In the genomic region with DNA sequence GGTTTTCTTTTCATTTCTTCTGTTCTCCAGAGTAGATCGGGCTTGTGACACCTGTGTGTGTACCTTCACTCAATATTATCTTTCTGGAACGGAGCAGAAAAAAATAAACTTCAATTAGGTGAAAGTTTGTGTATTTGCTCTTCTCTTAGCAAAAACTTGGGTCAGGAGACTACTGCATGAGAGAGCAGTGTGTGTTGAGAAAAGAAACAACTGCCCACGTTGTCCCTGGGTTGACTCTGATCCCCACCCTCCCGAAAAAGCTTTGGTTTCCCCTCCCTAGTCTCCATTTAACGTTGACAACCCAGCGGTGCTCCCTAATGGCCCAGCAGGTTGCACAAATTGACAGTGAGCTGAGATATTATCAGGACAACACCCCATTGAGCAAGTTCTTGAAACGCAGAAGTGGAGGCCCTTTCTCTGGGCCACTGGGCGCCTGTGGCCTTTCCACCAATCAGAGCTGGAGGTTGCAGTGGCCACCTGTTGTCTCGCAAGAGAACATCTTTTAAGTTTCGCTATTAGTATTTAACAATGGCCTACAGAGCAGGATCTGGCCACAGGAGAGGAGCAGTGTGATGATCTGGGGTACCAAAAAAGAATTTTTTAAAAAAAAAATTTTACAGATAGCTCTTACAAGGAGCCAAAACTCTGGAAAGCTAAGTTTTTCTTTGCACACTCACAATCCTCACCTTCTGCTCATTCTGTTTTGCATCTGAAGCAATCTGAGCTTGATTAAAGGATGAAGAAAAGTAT, we compare ENCODE assay signal across 19 cellular contexts. TPM values are rescaled to one million over a fixed set of nuclear protein-coding genes. Genes with fewer than 3 reads are reported as not detected.
DNase-seq lines count a peak whose midpoint lies in the region; ATAC-seq and TF ChIP-seq lines count a peak whose summit lies in the region.
"Had no signal": no experiment of that assay in that cellular context is flagged by ENCODE, and none has a peak within 500 bp of the region (broad histone marks: within the 10 kb centered on the region; RNA-seq: fewer than 3 reads in every experiment).

No MANE protein-coding gene starts in this region.

- H3K4me3 ChIP-seq in HUES64 (ENCODE audit: low read length) (peak overlapping the region; percentile 67), colonic mucosa (no peak overlapping the region), neuron (ENCODE audit: low read length) (peak overlapping the region; percentile 52)
- H3K4me3 ChIP-seq: esophagus muscularis mucosa, GM23248, right atrium auricular region, tibial nerve had no signal

- DNase-seq in colonic mucosa, result no peak
- DNase-seq in T1000 (lab: John Stamatoyannopoulos, UW), result no peak
- DNase-seq: activated CD4-positive, alpha-beta T cell treated with anti-CD3 and anti-CD28 coated beads, Interleukin-2, amount 10 ng/mL, durations not matched to agents 24 days and 14 days; amniotic stem cell; GM23248; NCI-H2029 treated with DMSO at 0.1 percent for 48 hours; SHP77; stimulated activated CD4-positive, alpha-beta T cell treated with anti-CD3 and anti-CD28 coated beads, Interleukin-1b, Interleukin-23, amount 100 ng/mL, for 48 hours had no signal

- intact Hi-C loops in colonic mucosa (cut with DNase I), result no loop called here

- TF ChIP-seq CTCF in colonic mucosa (IDR thresholded peaks at IDR 0.05), result no peak

- H3K4me1 ChIP-seq in HUES64 (ENCODE audit: insufficient read depth, low read length) (peaks cover 37% of the 10 kb centered on the region), colonic mucosa (no peaks in the 10 kb centered on the region), neuron (ENCODE audit: insufficient read depth, low read length) (peaks cover 46% of the 10 kb centered on the region)

- ATAC-seq in GM19023 (IDR thresholded peaks at IDR 0.05; ENCODE audit: unreplicated experiment) (peak; percentile 67), HG03045 (IDR thresholded peaks at IDR 0.05; ENCODE audit: unreplicated experiment) (no peak), HG02588 (IDR thresholded peaks at IDR 0.05; ENCODE audit: unreplicated experiment) (no peak)
- ATAC-seq: natural killer cell treated with Interleukin-12 subunit alpha and Interleukin-12 subunit beta and Interleukin-15 and Interleukin-18, amount 100 ng/mL, for 72 hours had no signal

- WGBS in HUES64, result 13% methylated on average over 10 of the region's 10 CpGs

- no peaks in the 10 kb centered on the region for H3K9me3 ChIP-seq in HUES64 (ENCODE audit: insufficient read depth, low read depth, low read length)
- H3K9me3 ChIP-seq in colonic mucosa, result no peaks in the 10 kb centered on the region
- H3K9me3 ChIP-seq in neuron (ENCODE audit: low read length), result no peaks in the 10 kb centered on the region
- H3K9me3 ChIP-seq: BLaER1 treated with 17β-estradiol and CSF1 and Interleukin-3, amounts not matched to agents 10 nM and 100 nM; esophagus muscularis mucosa; right atrium auricular region; tibial nerve had no signal

- H3K9ac ChIP-seq in HUES64 (ENCODE audit: low read depth, low read length) (no peak overlapping the region), colonic mucosa (ENCODE audit: low read depth in 2 of 2, low read length in 2 of 2) (peak overlapping the region in 1 of 2 donors; percentile 84)
- H3K9ac ChIP-seq: GM23248 had no signal

- no peak overlapping the region for H2AFZ ChIP-seq in neuron (ENCODE audit: low read depth, low read length)
- H2AFZ ChIP-seq: GM23248 had no signal

- H3K27ac ChIP-seq in HUES64 (ENCODE audit: low read depth, low read length) (no peak overlapping the region), colonic mucosa (peak overlapping the region; percentile 24)
- H3K27ac ChIP-seq: BLaER1 treated with 17β-estradiol and CSF1 and Interleukin-3, amounts not matched to agents 10 nM and 100 nM; esophagus muscularis mucosa; GM23248; right atrium auricular region; tibial nerve had no signal

- H3K27me3 ChIP-seq in HUES64 (ENCODE audit: insufficient read depth, low read length) (peaks cover 49% of the 10 kb centered on the region), colonic mucosa (no peaks in the 10 kb centered on the region), neuron (ENCODE audit: insufficient read depth, low read length) (no peaks in the 10 kb centered on the region)

- H3K36me3 ChIP-seq in HUES64 (ENCODE audit: insufficient read depth, low read length), result no peaks in the 10 kb centered on the region
- H3K36me3 ChIP-seq in colonic mucosa, result no peaks in the 10 kb centered on the region
- H3K36me3 ChIP-seq in neuron (ENCODE audit: insufficient read depth, low read length), result no peaks in the 10 kb centered on the region
- H3K36me3 ChIP-seq: BLaER1 treated with 17β-estradiol and CSF1 and Interleukin-3, amounts not matched to agents 10 nM and 100 nM; esophagus muscularis mucosa; right atrium auricular region; tibial nerve had no signal

RNA-seq across cellular contexts. Expression of gene TOX3, which starts 1.5 kb away (rescaled TPM):
- 11.8 TPM for polyA plus RNA-seq in HUES64 (2013, experiment 1 of 2)
- polyA plus RNA-seq in HUES64 (2013, experiment 2 of 2), result 17.6 TPM
- 10 to 100 TPM; 50.5 to 53.0 TPM for total RNA-seq in colonic mucosa
- total RNA-seq: activated CD4-positive, alpha-beta T cell treated with anti-CD3 and anti-CD28 coated beads, Interleukin-2, amount 10 ng/mL, durations not matched to agents 24 days and 14 days; G401; GM23248; natural killer cell treated with Interleukin-12 subunit alpha and Interleukin-12 subunit beta and Interleukin-15 and Interleukin-18, amount 100 ng/mL, for 72 hours; right atrium auricular region had no signal
- polyA plus RNA-seq: GM23248 had no signal
